1 cellular context compared by ENCODE assay signal in genomic region chrX:30793767-30794103, GRCh38.
TF ChIP-seq lines count a peak whose summit lies in the region.

No MANE protein-coding gene starts in this region.

TF ChIP-seq in H1, 55 proteins besides CTCF, POLR2A, EP300 and RAD21:
- TF ChIP-seq JUN (IDR thresholded peaks at IDR 0.05; ENCODE audit: low read depth, low read length) (no peak), KDM5A (IDR thresholded peaks at IDR 0.05; ENCODE audit: low read length) (no peak), BCL11A (IDR thresholded peaks at IDR 0.05; ENCODE audit: low read depth in 2 of 2, low read length in 2 of 2) (no peak), POU5F1 (IDR thresholded peaks at IDR 0.05; ENCODE audit: low read depth, low read length) (no peak), CREB1 (IDR thresholded peaks at IDR 0.05) (no peak), CHD1 (IDR thresholded peaks at IDR 0.05; ENCODE audit: low read depth, low read length) (no peak), SP1 (IDR thresholded peaks at IDR 0.05; ENCODE audit: low read depth, low read length) (no peak), BRCA1 (IDR thresholded peaks at IDR 0.05; ENCODE audit: low read depth, low read length) (no peak), ATF3 (IDR thresholded peaks at IDR 0.05; ENCODE audit: insufficient read depth, low read depth, low read length) (no peak), SIX5 (IDR thresholded peaks at IDR 0.05; ENCODE audit: low read depth, low read length) (no peak), CBX5 (IDR thresholded peaks at IDR 0.05; ENCODE audit: low read depth, low read length) (no peak), KDM4A (IDR thresholded peaks at IDR 0.05; ENCODE audit: low read depth, low read length, severe bottlenecking) (no peak), CHD7 (IDR thresholded peaks at IDR 0.05; ENCODE audit: insufficient replicate concordance, low read length) (no peak), SUZ12 (IDR thresholded peaks at IDR 0.05; ENCODE audit: low read length) (no peak), POLR2AphosphoS5 (IDR thresholded peaks at IDR 0.05; ENCODE audit: low read depth, low read length) (no peak), TEAD4 (IDR thresholded peaks at IDR 0.05; ENCODE audit: low read depth, low read length) (no peak)
